ENCODE assay signal across 1 cellular context in the genomic region with DNA sequence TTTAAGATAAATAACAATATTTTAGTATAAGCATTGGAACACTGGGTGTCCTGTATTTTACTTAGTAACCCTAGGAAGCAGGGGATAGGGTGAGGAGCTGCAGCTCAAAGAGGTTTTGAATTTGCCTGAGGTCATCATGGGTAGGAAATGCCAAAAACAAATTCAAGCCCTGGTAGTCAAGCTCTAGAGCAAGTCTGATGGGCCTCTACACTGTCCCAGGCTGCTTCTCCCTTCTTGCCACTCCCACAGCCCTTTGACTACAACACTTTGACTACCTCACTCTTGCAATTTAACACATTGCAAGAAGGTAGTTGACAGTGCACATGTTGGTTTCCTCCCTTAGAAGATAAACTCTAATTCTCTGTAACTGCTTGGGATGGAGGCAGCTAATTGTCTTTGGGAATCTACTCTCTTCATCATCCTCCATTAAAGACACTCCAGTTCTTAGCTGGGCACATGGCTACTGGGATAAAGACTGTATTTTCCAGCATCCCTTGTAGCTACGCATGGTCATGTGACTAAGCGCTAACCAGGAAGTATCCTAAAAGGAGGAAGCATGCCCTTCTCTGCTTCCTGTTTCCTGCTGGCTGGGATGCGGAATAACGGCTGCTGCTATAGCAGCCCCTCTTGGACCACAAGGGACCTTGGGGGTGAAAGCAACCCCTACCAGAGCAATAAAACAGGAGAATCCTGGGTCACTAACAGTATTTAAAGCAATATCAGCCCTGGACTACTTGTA.
TF ChIP-seq lines count a peak whose summit lies in the region.

No MANE protein-coding gene starts in this region.

TF ChIP-seq in WTC11, 78 proteins besides CTCF, POLR2A, EP300 and RAD21 (continued from another document):
- TF ChIP-seq, protein P1, sequence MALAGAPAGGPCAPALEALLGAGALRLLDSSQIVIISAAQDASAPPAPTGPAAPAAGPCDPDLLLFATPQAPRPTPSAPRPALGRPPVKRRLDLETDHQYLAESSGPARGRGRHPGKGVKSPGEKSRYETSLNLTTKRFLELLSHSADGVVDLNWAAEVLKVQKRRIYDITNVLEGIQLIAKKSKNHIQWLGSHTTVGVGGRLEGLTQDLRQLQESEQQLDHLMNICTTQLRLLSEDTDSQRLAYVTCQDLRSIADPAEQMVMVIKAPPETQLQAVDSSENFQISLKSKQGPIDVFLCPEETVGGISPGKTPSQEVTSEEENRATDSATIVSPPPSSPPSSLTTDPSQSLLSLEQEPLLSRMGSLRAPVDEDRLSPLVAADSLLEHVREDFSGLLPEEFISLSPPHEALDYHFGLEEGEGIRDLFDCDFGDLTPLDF (CRISPR knock-in tag; IDR thresholded peaks at IDR 0.05), result no peak
- no peak for TF ChIP-seq ZNF396 (CRISPR knock-in tag; IDR thresholded peaks at IDR 0.05; ENCODE audit: borderline replicate concordance)
- TF ChIP-seq KAT7 (CRISPR knock-in tag; IDR thresholded peaks at IDR 0.05; ENCODE audit: borderline replicate concordance), result no peak
- no peak for TF ChIP-seq STAT6 (CRISPR knock-in tag; conservative IDR thresholded peaks at IDR 0.05; ENCODE audit: low read depth)
- TF ChIP-seq, protein P2, sequence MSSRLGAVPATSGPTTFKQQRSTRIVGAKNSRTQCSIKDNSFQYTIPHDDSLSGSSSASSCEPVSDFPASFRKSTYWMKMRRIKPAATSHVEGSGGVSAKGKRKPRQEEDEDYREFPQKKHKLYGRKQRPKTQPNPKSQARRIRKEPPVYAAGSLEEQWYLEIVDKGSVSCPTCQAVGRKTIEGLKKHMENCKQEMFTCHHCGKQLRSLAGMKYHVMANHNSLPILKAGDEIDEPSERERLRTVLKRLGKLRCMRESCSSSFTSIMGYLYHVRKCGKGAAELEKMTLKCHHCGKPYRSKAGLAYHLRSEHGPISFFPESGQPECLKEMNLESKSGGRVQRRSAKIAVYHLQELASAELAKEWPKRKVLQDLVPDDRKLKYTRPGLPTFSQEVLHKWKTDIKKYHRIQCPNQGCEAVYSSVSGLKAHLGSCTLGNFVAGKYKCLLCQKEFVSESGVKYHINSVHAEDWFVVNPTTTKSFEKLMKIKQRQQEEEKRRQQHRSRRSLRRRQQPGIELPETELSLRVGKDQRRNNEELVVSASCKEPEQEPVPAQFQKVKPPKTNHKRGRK (CRISPR knock-in tag; IDR thresholded peaks at IDR 0.05; ENCODE audit: borderline replicate concordance), result no peak
- peak; percentile 42; the same call in 1 of the 2 replicates for TF ChIP-seq USF1 (CRISPR knock-in tag; IDR thresholded peaks at IDR 0.05)
- no peak for TF ChIP-seq FOXP1 (CRISPR knock-in tag; IDR thresholded peaks at IDR 0.05; ENCODE audit: borderline replicate concordance)
- 0 out of 2 replicates have a peak, but pooled peaks have one; percentile 48 for TF ChIP-seq ETV6 (CRISPR knock-in tag; IDR thresholded peaks at IDR 0.05)
- TF ChIP-seq CREB1 (CRISPR knock-in tag; IDR thresholded peaks at IDR 0.05), result no peak
- TF ChIP-seq ZNF671 (CRISPR knock-in tag; IDR thresholded peaks at IDR 0.05), result no peak
- TF ChIP-seq, protein P3, sequence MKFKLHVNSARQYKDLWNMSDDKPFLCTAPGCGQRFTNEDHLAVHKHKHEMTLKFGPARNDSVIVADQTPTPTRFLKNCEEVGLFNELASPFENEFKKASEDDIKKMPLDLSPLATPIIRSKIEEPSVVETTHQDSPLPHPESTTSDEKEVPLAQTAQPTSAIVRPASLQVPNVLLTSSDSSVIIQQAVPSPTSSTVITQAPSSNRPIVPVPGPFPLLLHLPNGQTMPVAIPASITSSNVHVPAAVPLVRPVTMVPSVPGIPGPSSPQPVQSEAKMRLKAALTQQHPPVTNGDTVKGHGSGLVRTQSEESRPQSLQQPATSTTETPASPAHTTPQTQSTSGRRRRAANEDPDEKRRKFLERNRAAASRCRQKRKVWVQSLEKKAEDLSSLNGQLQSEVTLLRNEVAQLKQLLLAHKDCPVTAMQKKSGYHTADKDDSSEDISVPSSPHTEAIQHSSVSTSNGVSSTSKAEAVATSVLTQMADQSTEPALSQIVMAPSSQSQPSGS (CRISPR knock-in tag; IDR thresholded peaks at IDR 0.05; ENCODE audit: borderline replicate concordance, low read depth), result no peak
- TF ChIP-seq, protein P4, sequence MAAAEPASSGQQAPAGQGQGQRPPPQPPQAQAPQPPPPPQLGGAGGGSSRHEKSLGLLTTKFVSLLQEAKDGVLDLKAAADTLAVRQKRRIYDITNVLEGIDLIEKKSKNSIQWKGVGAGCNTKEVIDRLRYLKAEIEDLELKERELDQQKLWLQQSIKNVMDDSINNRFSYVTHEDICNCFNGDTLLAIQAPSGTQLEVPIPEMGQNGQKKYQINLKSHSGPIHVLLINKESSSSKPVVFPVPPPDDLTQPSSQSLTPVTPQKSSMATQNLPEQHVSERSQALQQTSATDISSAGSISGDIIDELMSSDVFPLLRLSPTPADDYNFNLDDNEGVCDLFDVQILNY (CRISPR knock-in tag; IDR thresholded peaks at IDR 0.05), result no peak
- TF ChIP-seq NFATC4 (CRISPR knock-in tag; IDR thresholded peaks at IDR 0.05), result no peak
- TF ChIP-seq, protein P5, sequence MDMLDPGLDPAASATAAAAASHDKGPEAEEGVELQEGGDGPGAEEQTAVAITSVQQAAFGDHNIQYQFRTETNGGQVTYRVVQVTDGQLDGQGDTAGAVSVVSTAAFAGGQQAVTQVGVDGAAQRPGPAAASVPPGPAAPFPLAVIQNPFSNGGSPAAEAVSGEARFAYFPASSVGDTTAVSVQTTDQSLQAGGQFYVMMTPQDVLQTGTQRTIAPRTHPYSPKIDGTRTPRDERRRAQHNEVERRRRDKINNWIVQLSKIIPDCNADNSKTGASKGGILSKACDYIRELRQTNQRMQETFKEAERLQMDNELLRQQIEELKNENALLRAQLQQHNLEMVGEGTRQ (CRISPR knock-in tag; IDR thresholded peaks at IDR 0.05), result peak; percentile 80
- TF ChIP-seq ZMAT4 (CRISPR knock-in tag; IDR thresholded peaks at IDR 0.05), result no peak
- TF ChIP-seq ZNF423 (CRISPR knock-in tag; IDR thresholded peaks at IDR 0.05), result no peak
- TF ChIP-seq, protein P6, sequence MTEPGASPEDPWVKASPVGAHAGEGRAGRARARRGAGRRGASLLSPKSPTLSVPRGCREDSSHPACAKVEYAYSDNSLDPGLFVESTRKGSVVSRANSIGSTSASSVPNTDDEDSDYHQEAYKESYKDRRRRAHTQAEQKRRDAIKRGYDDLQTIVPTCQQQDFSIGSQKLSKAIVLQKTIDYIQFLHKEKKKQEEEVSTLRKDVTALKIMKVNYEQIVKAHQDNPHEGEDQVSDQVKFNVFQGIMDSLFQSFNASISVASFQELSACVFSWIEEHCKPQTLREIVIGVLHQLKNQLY (CRISPR knock-in tag; IDR thresholded peaks at IDR 0.05), result no peak
- TF ChIP-seq, protein P7, sequence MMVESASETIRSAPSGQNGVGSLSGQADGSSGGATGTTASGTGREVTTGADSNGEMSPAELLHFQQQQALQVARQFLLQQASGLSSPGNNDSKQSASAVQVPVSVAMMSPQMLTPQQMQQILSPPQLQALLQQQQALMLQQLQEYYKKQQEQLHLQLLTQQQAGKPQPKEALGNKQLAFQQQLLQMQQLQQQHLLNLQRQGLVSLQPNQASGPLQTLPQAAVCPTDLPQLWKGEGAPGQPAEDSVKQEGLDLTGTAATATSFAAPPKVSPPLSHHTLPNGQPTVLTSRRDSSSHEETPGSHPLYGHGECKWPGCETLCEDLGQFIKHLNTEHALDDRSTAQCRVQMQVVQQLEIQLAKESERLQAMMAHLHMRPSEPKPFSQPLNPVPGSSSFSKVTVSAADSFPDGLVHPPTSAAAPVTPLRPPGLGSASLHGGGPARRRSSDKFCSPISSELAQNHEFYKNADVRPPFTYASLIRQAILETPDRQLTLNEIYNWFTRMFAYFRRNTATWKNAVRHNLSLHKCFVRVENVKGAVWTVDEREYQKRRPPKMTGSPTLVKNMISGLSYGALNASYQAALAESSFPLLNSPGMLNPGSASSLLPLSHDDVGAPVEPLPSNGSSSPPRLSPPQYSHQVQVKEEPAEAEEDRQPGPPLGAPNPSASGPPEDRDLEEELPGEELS (CRISPR knock-in tag; IDR thresholded peaks at IDR 0.05), result no peak
